In genomic region chr2:216687646-216688045, GRCh38 we compare ENCODE assay signal across 1 cellular context.
TF ChIP-seq lines count a peak whose summit lies in the region.

No MANE protein-coding gene starts in this region.

TF ChIP-seq in Ishikawa, 13 proteins besides CTCF, POLR2A, EP300 and RAD21 (continued from another document):
- TF ChIP-seq EGR1 (IDR thresholded peaks at IDR 0.05), result no peak
- no peak for TF ChIP-seq TAF1 (IDR thresholded peaks at IDR 0.05; ENCODE audit: low read depth)
- TF ChIP-seq TEAD4 (IDR thresholded peaks at IDR 0.05), result no peak
- TF ChIP-seq MAX (IDR thresholded peaks at IDR 0.05), result no peak
- TF ChIP-seq REST (IDR thresholded peaks at IDR 0.05; ENCODE audit: low read depth), result no peak
